8 cellular contexts compared by ENCODE assay signal in genomic region chr12:52865090-52865944, GRCh38. TPM values are rescaled to one million over a fixed set of nuclear protein-coding genes. Genes with fewer than 3 reads are reported as not detected.
A peak's percentile ranks its signal among the peaks of the same experiment; 100 is the strongest.
DNase-seq lines count a peak whose midpoint lies in the region; ATAC-seq and TF ChIP-seq lines count a peak whose summit lies in the region.

No MANE protein-coding gene starts in this region.

- no peaks in the 10 kb centered on the region for H3K4me1 Mint-ChIP-seq in progenitor cell of endocrine pancreas (ENCODE audit: low read depth)

- H3K4me3 Mint-ChIP-seq in progenitor cell of endocrine pancreas (ENCODE audit: low read depth), result no peak overlapping the region

- no peaks in the 10 kb centered on the region for H3K36me3 Mint-ChIP-seq in progenitor cell of endocrine pancreas (ENCODE audit: insufficient read depth)

- ATAC-seq in HG03108 (IDR thresholded peaks at IDR 0.05; ENCODE audit: unreplicated experiment), result no peak

- H3K27me3 Mint-ChIP-seq in progenitor cell of endocrine pancreas, result peaks cover 8% of the 10 kb centered on the region

- DNase-seq in GDM1 (lab: John Stamatoyannopoulos, UW), result peak; percentile 10
- DNase-seq in NCI-H2081 (lab: John Stamatoyannopoulos, UW), result peak; percentile 66 to 71
- peak; percentile 21 for DNase-seq in globus pallidus (ENCODE audit: low spot score)
- DNase-seq in progenitor cell of endocrine pancreas (ENCODE audit: low spot score, unreplicated experiment), result peak; percentile 75
- no peak for DNase-seq in NCI-H446 treated with DMSO at 0.1 percent for 48 hours (lab: John Stamatoyannopoulos, UW)

- no peak overlapping the region for H3K27ac ChIP-seq in 22Rv1

- H3K9me3 Mint-ChIP-seq in progenitor cell of endocrine pancreas (ENCODE audit: low read depth), result no peaks in the 10 kb centered on the region

- H3K4me3 ChIP-seq in WI38 (ENCODE audit: low read depth, low read length), result no peak overlapping the region

- TF ChIP-seq CTCF in 22Rv1 (IDR thresholded peaks at IDR 0.05) (peak; percentile 97), WI38 (IDR thresholded peaks at IDR 0.05; ENCODE audit: low read depth, low read length) (peak; percentile 98), progenitor cell of endocrine pancreas (IDR thresholded peaks at IDR 0.05; ENCODE audit: unreplicated experiment) (peak; percentile 88)

- no peak overlapping the region for H3K27ac Mint-ChIP-seq in progenitor cell of endocrine pancreas

RNA-seq across cellular contexts. Expression of gene KRT78, which starts 16.5 kb away (rescaled TPM):
- not detected in 2 replicates for total RNA-seq in progenitor cell of endocrine pancreas

RNA-seq across cellular contexts. Expression of gene KRT79, which starts 31.2 kb away (rescaled TPM):
- not detected in 2 replicates for total RNA-seq in progenitor cell of endocrine pancreas

RNA-seq across cellular contexts. Expression of gene KRT8, which starts 39.6 kb away (rescaled TPM):
- 1,180 and 1,246 TPM in 2 replicates for total RNA-seq in progenitor cell of endocrine pancreas

RNA-seq across cellular contexts. Expression of gene KRT4, which starts 51.4 kb away (rescaled TPM):
- total RNA-seq in progenitor cell of endocrine pancreas, result 0.29 and 0.38 TPM in 2 replicates
